In the genomic region with DNA sequence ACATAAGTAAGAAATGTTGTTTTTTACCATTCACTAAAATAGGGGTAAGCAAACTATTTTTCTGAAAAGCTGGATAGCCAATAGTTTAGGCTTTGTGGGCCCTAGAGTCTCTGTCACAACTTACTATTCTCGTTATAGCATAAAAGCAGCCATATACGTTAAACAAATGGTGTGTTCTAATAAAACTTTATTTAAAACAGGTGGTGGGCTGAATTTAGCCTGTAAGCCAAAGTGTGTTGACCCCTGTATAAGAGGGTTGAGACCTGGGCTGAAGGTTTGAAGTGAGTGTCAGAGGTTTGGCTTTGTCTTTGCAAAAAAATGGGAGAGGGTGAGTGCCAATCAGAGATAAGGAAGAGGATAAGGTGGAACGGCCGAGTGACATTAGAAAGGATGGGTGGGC, we compare ENCODE assay signal across 22 cellular contexts.
"Had no signal": no experiment of that assay in that cellular context is flagged by ENCODE, and none has a peak within 500 bp of the region (broad histone marks: within the 10 kb centered on the region; RNA-seq: fewer than 3 reads in every experiment).

No MANE protein-coding gene starts in this region.

- FAIRE-seq: bronchial epithelial cell, frontal cortex, islet of Langerhans had no signal

- H3K9me3 ChIP-seq: esophagus muscularis mucosa, prostate gland, right atrium auricular region, stomach, vagina had no signal

- H3K4me1 Mint-ChIP-seq: activated B cell treated with CpG ODN at 0.5 μM for 24 hours; activated CD4-positive, alpha-beta T cell treated with anti-CD3 and anti-CD28 coated beads for 36 hours; activated naive CD8-positive, alpha-beta T cell treated with anti-CD3 and anti-CD28 coated beads, Interleukin-2, amount 10 ng/mL, durations not matched to agents 7 days and 5 days had no signal

- H3K27ac ChIP-seq: coronary artery, esophagus muscularis mucosa, prostate gland, right atrium auricular region, stomach, vagina had no signal

- H3K36me3 Mint-ChIP-seq: activated naive CD8-positive, alpha-beta T cell treated with anti-CD3 and anti-CD28 coated beads, Interleukin-2, amount 10 ng/mL, durations not matched to agents 7 days and 5 days had no signal

- DNase-seq: activated B cell treated with CpG ODN at 0.5 μM for 24 hours; activated CD4-positive, alpha-beta T cell treated with anti-CD3 and anti-CD28 coated beads for 36 hours; activated CD4-positive, alpha-beta T cell treated with anti-CD3 and anti-CD28 coated beads, Interleukin-2, amount 50 U/mL, for 48 hours; activated effector memory CD4-positive, alpha-beta T cell treated with Interleukin-2 at 50 U/mL for 16 hours; activated naive CD4-positive, alpha-beta T cell treated with anti-CD3 and anti-CD28 coated beads for 36 hours; activated naive CD8-positive, alpha-beta T cell treated with anti-CD3 and anti-CD28 coated beads, Interleukin-2, amount 10 ng/mL, durations not matched to agents 7 days and 5 days; activated T-cell treated with anti-CD3 and anti-CD28 coated beads, Interleukin-2, amount 50 U/mL, for 72 hours; glutamatergic neuron; hippocampal formation; left ventricle myocardium superior; stimulated activated CD4-positive, alpha-beta T cell treated with anti-CD3 and anti-CD28 coated beads, Interleukin-1b, Interleukin-23, amount 100 ng/mL, for 48 hours; stomach; T-helper 1 cell had no signal

- H3K4me3 ChIP-seq: coronary artery, esophagus muscularis mucosa, prostate gland, right atrium auricular region, stomach, vagina had no signal

- ATAC-seq: activated CD4-positive, alpha-beta T cell treated with anti-CD3 and anti-CD28 coated beads for 36 hours had no signal

- H3K4me3 Mint-ChIP-seq: activated B cell treated with CpG ODN at 0.5 μM for 24 hours; activated CD4-positive, alpha-beta T cell treated with anti-CD3 and anti-CD28 coated beads for 36 hours; activated naive CD4-positive, alpha-beta T cell treated with anti-CD3 and anti-CD28 coated beads for 36 hours; activated naive CD8-positive, alpha-beta T cell treated with anti-CD3 and anti-CD28 coated beads, Interleukin-2, amount 10 ng/mL, durations not matched to agents 7 days and 5 days; activated T-cell treated with anti-CD3 and anti-CD28 coated beads, Interleukin-2, amount 50 U/mL, for 72 hours; nephron had no signal

- H3K4me1 ChIP-seq: prostate gland, stomach, vagina had no signal

- H3K9me3 Mint-ChIP-seq: activated B cell treated with CpG ODN at 0.5 μM for 24 hours; activated naive CD4-positive, alpha-beta T cell treated with anti-CD3 and anti-CD28 coated beads for 36 hours; activated naive CD8-positive, alpha-beta T cell treated with anti-CD3 and anti-CD28 coated beads, Interleukin-2, amount 10 ng/mL, durations not matched to agents 7 days and 5 days; nephron had no signal

- H3K27ac Mint-ChIP-seq: activated B cell treated with CpG ODN at 0.5 μM for 24 hours; activated CD4-positive, alpha-beta T cell treated with anti-CD3 and anti-CD28 coated beads for 36 hours; activated naive CD4-positive, alpha-beta T cell treated with anti-CD3 and anti-CD28 coated beads for 36 hours; activated naive CD8-positive, alpha-beta T cell treated with anti-CD3 and anti-CD28 coated beads, Interleukin-2, amount 10 ng/mL, durations not matched to agents 7 days and 5 days; activated T-cell treated with anti-CD3 and anti-CD28 coated beads, Interleukin-2, amount 50 U/mL, for 72 hours; nephron had no signal

- H3K36me3 ChIP-seq: esophagus muscularis mucosa, prostate gland, right atrium auricular region, stomach, vagina had no signal

- H3K27me3 ChIP-seq: esophagus muscularis mucosa, right atrium auricular region, stomach, vagina had no signal
